ENCODE assay signal across 18 cellular contexts in genomic region chr1:228398741-228399461, GRCh38. TPM values are rescaled to one million over a fixed set of nuclear protein-coding genes. Genes with fewer than 3 reads are reported as not detected.
DNase-seq lines count a peak whose midpoint lies in the region; ATAC-seq and TF ChIP-seq lines count a peak whose summit lies in the region.
"Had no signal": no experiment of that assay in that cellular context is flagged by ENCODE, and none has a peak within 500 bp of the region (broad histone marks: within the 10 kb centered on the region; RNA-seq: fewer than 3 reads in every experiment).

No MANE protein-coding gene starts in this region.

- DNase-seq in activated CD4-positive, alpha-beta memory T cell treated with anti-CD3 and anti-CD28 coated beads for 36 hours = peak; percentile 5
- DNase-seq in activated CD4-positive, alpha-beta memory T cell treated with anti-CD3 and anti-CD28 coated beads, Interleukin-2, amount 10 ng/mL, durations not matched to agents 7 days and 5 days = no peak
- DNase-seq in Calu3 = no peak
- DNase-seq in endodermal cell = peak; percentile 33
- peak; percentile 54 for DNase-seq in sigmoid colon
- no peak for DNase-seq in HEK293T (ENCODE audit: extremely low spot score)
- DNase-seq in EL = no peak
- DNase-seq: 8988T, COR-L47, NCI-H1417, NCI-H2029, NCI-H2171, NCI-H526, PC-3, RPMI8226, SIG-M5 had no signal

- H3K9ac ChIP-seq in endodermal cell (ENCODE audit: extremely low read depth, low read length, poor library complexity, severe bottlenecking) = no peak overlapping the region
- H3K9ac ChIP-seq: KMS-11 had no signal

- H3K4me3 ChIP-seq in endodermal cell (ENCODE audit: low read length) = no peak overlapping the region
- H3K4me3 ChIP-seq in sigmoid colon = no peak overlapping the region

- TF ChIP-seq EP300 in sigmoid colon (IDR thresholded peaks at IDR 0.05) = no peak

- H3K9me3 ChIP-seq in endodermal cell (ENCODE audit: control insufficient read depth, low read length) (no peaks in the 10 kb centered on the region), sigmoid colon (no peaks in the 10 kb centered on the region)

- H3K36me3 ChIP-seq in endodermal cell (ENCODE audit: control insufficient read depth, insufficient read depth, low read length) (peaks cover 48% of the 10 kb centered on the region), sigmoid colon (peaks cover 0 to 71% (median 31%) of the 10 kb centered on the region in 4 donors)

- no peak for ATAC-seq in GM18867 (IDR thresholded peaks at IDR 0.05; ENCODE audit: unreplicated experiment)
- ATAC-seq: PC-3 had no signal

- CTCF ChIA-PET in activated CD4-positive, alpha-beta memory T cell treated with anti-CD3 and anti-CD28 coated beads for 36 hours (lab: Charles Lee) = no interaction called here
- CTCF ChIA-PET in activated CD4-positive, alpha-beta memory T cell treated with anti-CD3 and anti-CD28 coated beads, Interleukin-2, amount 10 ng/mL, durations not matched to agents 7 days and 5 days (lab: Charles Lee) = no interaction called here
- CTCF ChIA-PET in Calu3 (lab: Charles Lee) = no interaction called here
- CTCF ChIA-PET in HEK293T (lab: Yijun Ruan, JAX) = no interaction called here

- no peak overlapping the region for H3K27ac ChIP-seq in endodermal cell (ENCODE audit: low read depth, low read length)
- H3K27ac ChIP-seq in sigmoid colon = no peak overlapping the region
- H3K27ac ChIP-seq: KMS-11 had no signal

- no peaks in the 10 kb centered on the region for H3K9me3 Mint-ChIP-seq in activated CD4-positive, alpha-beta memory T cell treated with anti-CD3 and anti-CD28 coated beads for 36 hours
- H3K9me3 Mint-ChIP-seq in activated CD4-positive, alpha-beta memory T cell treated with anti-CD3 and anti-CD28 coated beads, Interleukin-2, amount 10 ng/mL, durations not matched to agents 7 days and 5 days = no peaks in the 10 kb centered on the region
- H3K9me3 Mint-ChIP-seq in Calu3 (ENCODE audit: low read depth, unreplicated experiment) (no peaks in the 10 kb centered on the region), endodermal cell (no peaks in the 10 kb centered on the region)

- peaks cover 36% of the 10 kb centered on the region for H3K4me1 Mint-ChIP-seq in activated CD4-positive, alpha-beta memory T cell treated with anti-CD3 and anti-CD28 coated beads for 36 hours (ENCODE audit: low read depth)
- H3K4me1 Mint-ChIP-seq in activated CD4-positive, alpha-beta memory T cell treated with anti-CD3 and anti-CD28 coated beads, Interleukin-2, amount 10 ng/mL, durations not matched to agents 7 days and 5 days = peaks cover 58% of the 10 kb centered on the region
- H3K4me1 Mint-ChIP-seq in Calu3 (ENCODE audit: low read depth, unreplicated experiment) = peaks cover 34% of the 10 kb centered on the region
- H3K4me1 Mint-ChIP-seq in endodermal cell = peaks cover 2% of the 10 kb centered on the region

- POLR2A ChIA-PET in activated CD4-positive, alpha-beta memory T cell treated with anti-CD3 and anti-CD28 coated beads for 36 hours (lab: Charles Lee) = no interaction called here
- POLR2A ChIA-PET in activated CD4-positive, alpha-beta memory T cell treated with anti-CD3 and anti-CD28 coated beads, Interleukin-2, amount 10 ng/mL, durations not matched to agents 7 days and 5 days (lab: Charles Lee) = interaction anchor here (1.9 kb wide), 1 partner anchor 7 kb away, joined by 10 read pairs; the partner anchor contains the start of gene TRIM11
- POLR2A ChIA-PET in HEK293T (lab: Yijun Ruan, JAX) = interaction anchor here (1.3 kb wide), 1 partner anchor 8 kb away, joined by 5 read pairs; the partner anchor contains the start of gene TRIM11

- no peak overlapping the region for H3K27ac Mint-ChIP-seq in activated CD4-positive, alpha-beta memory T cell treated with anti-CD3 and anti-CD28 coated beads for 36 hours
- H3K27ac Mint-ChIP-seq in activated CD4-positive, alpha-beta memory T cell treated with anti-CD3 and anti-CD28 coated beads, Interleukin-2, amount 10 ng/mL, durations not matched to agents 7 days and 5 days = no peak overlapping the region
- H3K27ac Mint-ChIP-seq in Calu3 (ENCODE audit: unreplicated experiment) (peak overlapping the region; percentile 66), endodermal cell (no peak overlapping the region)

- no peak overlapping the region for H3K4me3 Mint-ChIP-seq in activated CD4-positive, alpha-beta memory T cell treated with anti-CD3 and anti-CD28 coated beads for 36 hours
- no peak overlapping the region for H3K4me3 Mint-ChIP-seq in activated CD4-positive, alpha-beta memory T cell treated with anti-CD3 and anti-CD28 coated beads, Interleukin-2, amount 10 ng/mL, durations not matched to agents 7 days and 5 days
- no peak overlapping the region for H3K4me3 Mint-ChIP-seq in Calu3 (ENCODE audit: low read depth, unreplicated experiment)
- no peak overlapping the region for H3K4me3 Mint-ChIP-seq in endodermal cell

- BruUV-seq in Calu3 (replicated peaks; lab: Mats Ljungman, UMichigan) = no TSS peak

- no peaks in the 10 kb centered on the region for H3K27me3 Mint-ChIP-seq in activated CD4-positive, alpha-beta memory T cell treated with anti-CD3 and anti-CD28 coated beads for 36 hours
- no peaks in the 10 kb centered on the region for H3K27me3 Mint-ChIP-seq in activated CD4-positive, alpha-beta memory T cell treated with anti-CD3 and anti-CD28 coated beads, Interleukin-2, amount 10 ng/mL, durations not matched to agents 7 days and 5 days
- H3K27me3 Mint-ChIP-seq in Calu3 (ENCODE audit: unreplicated experiment) = no peaks in the 10 kb centered on the region
- H3K27me3 Mint-ChIP-seq in endodermal cell (ENCODE audit: insufficient read depth) = no peaks in the 10 kb centered on the region

- TF ChIP-seq POLR2A in sigmoid colon (IDR thresholded peaks at IDR 0.05) = no peak

- no peak for TF ChIP-seq CTCF in Calu3 (IDR thresholded peaks at IDR 0.05; ENCODE audit: unreplicated experiment)
- no peak for TF ChIP-seq CTCF in endodermal cell (conservative IDR thresholded peaks at IDR 0.05)
- TF ChIP-seq CTCF in sigmoid colon (IDR thresholded peaks at IDR 0.05) = no peak

- peaks cover 36% of the 10 kb centered on the region for H3K36me3 Mint-ChIP-seq in activated CD4-positive, alpha-beta memory T cell treated with anti-CD3 and anti-CD28 coated beads for 36 hours
- peaks cover 79% of the 10 kb centered on the region for H3K36me3 Mint-ChIP-seq in activated CD4-positive, alpha-beta memory T cell treated with anti-CD3 and anti-CD28 coated beads, Interleukin-2, amount 10 ng/mL, durations not matched to agents 7 days and 5 days (ENCODE audit: low read depth)
- H3K36me3 Mint-ChIP-seq in Calu3 (ENCODE audit: insufficient read depth, unreplicated experiment) = peaks cover 76% of the 10 kb centered on the region
- H3K36me3 Mint-ChIP-seq in endodermal cell (ENCODE audit: low read depth) = peaks cover 72% of the 10 kb centered on the region

- intact Hi-C loops in activated CD4-positive, alpha-beta memory T cell treated with anti-CD3 and anti-CD28 coated beads for 36 hours (cut with micrococcal nuclease) = no loop called here
- intact Hi-C loops in Calu3 (cut with micrococcal nuclease; ENCODE audit: unreplicated experiment) (loop anchor here (10.0 kb wide), 1 partner anchor 264 kb away; no protein-coding TSS in a partner anchor), sigmoid colon (cut with DNase I) (no loop called here)

- WGBS in endodermal cell (ENCODE audit: insufficient coverage in 1 of 2, insufficient read length in 1 of 2), 2 experiments = 93 to 98% methylated on average over 4 to 12 of the region's 12 CpGs
- WGBS in sigmoid colon, 2 donors = 92 to 96% methylated on average over 12 of the region's 12 CpGs

- H3K27me3 ChIP-seq in endodermal cell (ENCODE audit: control insufficient read depth, insufficient read depth, low read length, poor library complexity, severe bottlenecking) (no peaks in the 10 kb centered on the region), sigmoid colon (no peaks in the 10 kb centered on the region)

- H3K4me1 ChIP-seq in endodermal cell (ENCODE audit: control insufficient read depth, insufficient read depth, low read length) (no peaks in the 10 kb centered on the region), sigmoid colon (peaks cover 0 to 10% (median 8%) of the 10 kb centered on the region in 4 donors)

TF ChIP-seq in HEK293T, 16 proteins besides CTCF, POLR2A, EP300 and RAD21 (continues in another document):
- TF ChIP-seq FOXK2 (IDR thresholded peaks at IDR 0.05) (no peak), TARDBP (IDR thresholded peaks at IDR 0.05) (no peak), CTBP1 (IDR thresholded peaks at IDR 0.05; ENCODE audit: borderline replicate concordance) (no peak), FOXM1 (IDR thresholded peaks at IDR 0.05; ENCODE audit: borderline replicate concordance) (no peak), BHLHE40 (IDR thresholded peaks at IDR 0.05; ENCODE audit: borderline replicate concordance) (no peak), LEF1 (IDR thresholded peaks at IDR 0.05; ENCODE audit: borderline replicate concordance) (no peak), SUZ12 (IDR thresholded peaks at IDR 0.05) (no peak), ZNF384 (IDR thresholded peaks at IDR 0.05) (no peak)
- TF ChIP-seq, protein P1, sequence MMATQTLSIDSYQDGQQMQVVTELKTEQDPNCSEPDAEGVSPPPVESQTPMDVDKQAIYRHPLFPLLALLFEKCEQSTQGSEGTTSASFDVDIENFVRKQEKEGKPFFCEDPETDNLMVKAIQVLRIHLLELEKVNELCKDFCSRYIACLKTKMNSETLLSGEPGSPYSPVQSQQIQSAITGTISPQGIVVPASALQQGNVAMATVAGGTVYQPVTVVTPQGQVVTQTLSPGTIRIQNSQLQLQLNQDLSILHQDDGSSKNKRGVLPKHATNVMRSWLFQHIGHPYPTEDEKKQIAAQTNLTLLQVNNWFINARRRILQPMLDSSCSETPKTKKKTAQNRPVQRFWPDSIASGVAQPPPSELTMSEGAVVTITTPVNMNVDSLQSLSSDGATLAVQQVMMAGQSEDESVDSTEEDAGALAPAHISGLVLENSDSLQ (IDR thresholded peaks at IDR 0.05) = no peak

RNA-seq across cellular contexts. Expression of gene TRIM11, which starts 7.7 kb away (rescaled TPM):
- 10 to 100 TPM; 33.6 to 34.9 TPM for total RNA-seq in activated CD4-positive, alpha-beta memory T cell treated with anti-CD3 and anti-CD28 coated beads for 36 hours
- 10 to 100 TPM; 63.7 to 69.0 TPM for total RNA-seq in activated CD4-positive, alpha-beta memory T cell treated with anti-CD3 and anti-CD28 coated beads, Interleukin-2, amount 10 ng/mL, durations not matched to agents 7 days and 5 days
- 62.9 and 68.2 TPM in 2 replicates for total RNA-seq in Calu3 (2022)
- total RNA-seq in endodermal cell = 10 to 100 TPM; 33.8 to 38.9 TPM
- 18.2 TPM for polyA plus RNA-seq in endodermal cell (2013, experiment 1 of 2)
- 19.0 TPM for polyA plus RNA-seq in endodermal cell (2013, experiment 2 of 2)
- total RNA-seq in sigmoid colon = 10 to 100 TPM; 11.8 to 19.6 (median 16.0) TPM
- polyA plus RNA-seq in sigmoid colon = 10 to 100 TPM; 12.0 to 32.9 (median 14.3) TPM

RNA-seq across cellular contexts. Expression of gene TRIM17, which starts 17.8 kb away (rescaled TPM):
- 1 to 10 TPM; 1.5 to 1.6 TPM for total RNA-seq in activated CD4-positive, alpha-beta memory T cell treated with anti-CD3 and anti-CD28 coated beads for 36 hours
- total RNA-seq in activated CD4-positive, alpha-beta memory T cell treated with anti-CD3 and anti-CD28 coated beads, Interleukin-2, amount 10 ng/mL, durations not matched to agents 7 days and 5 days = 1 to 10 TPM; 2.8 to 3.8 TPM
- total RNA-seq in Calu3 (2022) (2.3 and 3.8 TPM in 2 replicates), endodermal cell (10 to 100 TPM in 1 of 2 donors, 1 to 10 TPM in 1; 8.4 to 19.6 TPM), sigmoid colon (under 1 TPM in 1 of 4 donors, not detected in 3; 0.95 TPM)
- polyA plus RNA-seq in endodermal cell (2013, experiment 1 of 2) = 4.8 TPM
- 3.4 TPM for polyA plus RNA-seq in endodermal cell (2013, experiment 2 of 2)
- polyA plus RNA-seq in sigmoid colon = under 1 TPM in 1 of 3 donors, not detected in 2; 0.44 TPM
- total RNA-seq: PC-3 had no signal

Comparison
In these comparisons a context has a peak if more than half of its experiments do, and no peak if none do; other contexts are left out.
1. DNase-seq: peak in activated CD4-positive, alpha-beta memory T cell treated with anti-CD3 and anti-CD28 coated beads for 36 hours (single experiment), endodermal cell (single experiment) and sigmoid colon (single experiment); none in activated CD4-positive, alpha-beta memory T cell treated with anti-CD3 and anti-CD28 coated beads, Interleukin-2, amount 10 ng/mL, durations not matched to agents 7 days and 5 days (single experiment), Calu3 (single experiment), HEK293T (single experiment) and EL (single experiment).